ENCODE assay signal across 16 cellular contexts in genomic region chr4:165810726-165811125, GRCh38.
"Had no signal": no experiment of that assay in that cellular context is flagged by ENCODE, and none has a peak within 500 bp of the region (broad histone marks: within the 10 kb centered on the region; RNA-seq: fewer than 3 reads in every experiment).

No MANE protein-coding gene starts in this region.

- H3K27me3 ChIP-seq: right atrium auricular region, tibial artery had no signal

- H3K4me1 ChIP-seq: lower lobe of right lung, right atrium auricular region, tibial artery had no signal

- H3K27me3 Mint-ChIP-seq: naive thymus-derived CD8-positive, alpha-beta T cell had no signal

- H3K36me3 ChIP-seq: lower lobe of right lung, right atrium auricular region, tibial artery had no signal

- DNase-seq: activated CD4-positive, alpha-beta T cell treated with anti-CD3 and anti-CD28 coated beads for 1 hour; activated CD4-positive, alpha-beta T cell treated with anti-CD3 and anti-CD28 coated beads, Interleukin-2, amount 50 U/mL, for 48 hours; activated effector memory CD4-positive, alpha-beta T cell treated with anti-CD3 and anti-CD28 coated beads, Interleukin-2, amount 50 U/mL, for 16 hours; activated T-cell treated with anti-CD3 and anti-CD28 coated beads, Interleukin-2, amount 50 U/mL, for 4 hours; anterior cingulate cortex; hippocampal formation; left cardiac atrium; lower lobe of right lung; naive thymus-derived CD8-positive, alpha-beta T cell; posterior cingulate gyrus; T1000; tibial artery had no signal

- H3K4me2 ChIP-seq: smooth muscle cell had no signal

- H3K4me3 Mint-ChIP-seq: activated naive CD8-positive, alpha-beta T cell; activated T-cell treated with anti-CD3 and anti-CD28 coated beads, Interleukin-2, amount 50 U/mL, for 4 hours; naive thymus-derived CD8-positive, alpha-beta T cell; stimulated activated effector memory CD8-positive, alpha-beta T cell treated with anti-CD3 and anti-CD28 coated beads, Interleukin-12 subunit alpha, Interleukin-12 subunit beta, amount 100 ng/mL, for 72 hours had no signal

- H3K9me3 ChIP-seq: lower lobe of right lung, right atrium auricular region, tibial artery had no signal

- H3K9me3 Mint-ChIP-seq: stimulated activated effector memory CD8-positive, alpha-beta T cell treated with anti-CD3 and anti-CD28 coated beads, Interleukin-12 subunit alpha, Interleukin-12 subunit beta, amount 100 ng/mL, for 72 hours had no signal

- H3K4me3 ChIP-seq: lower lobe of right lung, right atrium auricular region, smooth muscle cell, tibial artery had no signal

- H3K36me3 Mint-ChIP-seq: activated naive CD8-positive, alpha-beta T cell; naive thymus-derived CD8-positive, alpha-beta T cell; stimulated activated effector memory CD8-positive, alpha-beta T cell treated with anti-CD3 and anti-CD28 coated beads, Interleukin-12 subunit alpha, Interleukin-12 subunit beta, amount 100 ng/mL, for 72 hours had no signal

- H3K27ac Mint-ChIP-seq: activated naive CD8-positive, alpha-beta T cell; naive thymus-derived CD8-positive, alpha-beta T cell; stimulated activated effector memory CD8-positive, alpha-beta T cell treated with anti-CD3 and anti-CD28 coated beads, Interleukin-12 subunit alpha, Interleukin-12 subunit beta, amount 100 ng/mL, for 72 hours had no signal

- H3K4me1 Mint-ChIP-seq: naive thymus-derived CD8-positive, alpha-beta T cell; stimulated activated effector memory CD8-positive, alpha-beta T cell treated with anti-CD3 and anti-CD28 coated beads, Interleukin-12 subunit alpha, Interleukin-12 subunit beta, amount 100 ng/mL, for 72 hours had no signal

- H3K27ac ChIP-seq: lower lobe of right lung, right atrium auricular region, tibial artery had no signal
